Comparison of ENCODE assay signal across 9 cellular contexts in the genomic region with DNA sequence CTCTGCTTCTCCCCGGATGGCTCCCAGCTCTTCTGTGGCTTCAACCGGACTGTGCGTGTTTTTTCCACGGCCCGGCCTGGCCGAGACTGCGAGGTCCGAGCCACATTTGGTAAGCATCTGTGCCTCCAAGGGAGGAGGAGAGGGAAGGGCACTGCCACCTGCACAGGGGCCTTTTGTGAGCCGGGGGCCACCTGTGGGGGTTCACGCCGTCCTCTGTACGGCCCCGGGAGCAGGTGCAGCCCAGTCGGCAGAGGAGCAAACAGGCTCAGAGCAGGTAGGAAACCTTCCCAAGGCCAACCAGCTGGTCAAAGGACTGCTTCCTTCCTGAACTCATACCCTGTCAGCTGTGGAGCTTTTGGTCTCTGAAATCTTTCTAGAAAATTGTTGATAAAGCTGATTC. TPM values are rescaled to one million over a fixed set of nuclear protein-coding genes. Genes with fewer than 3 reads are reported as not detected.
"Had no signal": no experiment of that assay in that cellular context is flagged by ENCODE, and none has a peak within 500 bp of the region (broad histone marks: within the 10 kb centered on the region; RNA-seq: fewer than 3 reads in every experiment).

No MANE protein-coding gene starts in this region.

- H2AFZ ChIP-seq: GM23248, GM23338 had no signal

- H3K9ac ChIP-seq: GM23248 had no signal

- H3K4me3 ChIP-seq: GM23248, GM23338, HAP-1 had no signal

- H3K27ac Mint-ChIP-seq: GM23338, H9, HFFc6 had no signal

- H3K4me3 Mint-ChIP-seq: GM23338, H9, HFFc6 had no signal

- H3K9me3 ChIP-seq: HAP-1 had no signal

- H3K9me3 Mint-ChIP-seq: GM23338, H9, HFFc6 had no signal

- H3K27ac ChIP-seq: GM23248 had no signal

- H3K4me2 ChIP-seq: GM23338 had no signal

- DNase-seq: GM23248, GOT3, H7, H9, HCEC 1CT, HFFc6 had no signal

RNA-seq across cellular contexts. Expression of gene DNAH2, which starts 15.9 kb away (rescaled TPM):
- total RNA-seq: GM23248, HFFc6 had no signal
- polyA plus RNA-seq: GM23248, GM23338 had no signal

RNA-seq across cellular contexts. Expression of gene ATP1B2, which starts 51.0 kb away (rescaled TPM):
- total RNA-seq: GM23248, H4, HFFc6 had no signal
- polyA plus RNA-seq: GM23248 had no signal
